In the genomic region with DNA sequence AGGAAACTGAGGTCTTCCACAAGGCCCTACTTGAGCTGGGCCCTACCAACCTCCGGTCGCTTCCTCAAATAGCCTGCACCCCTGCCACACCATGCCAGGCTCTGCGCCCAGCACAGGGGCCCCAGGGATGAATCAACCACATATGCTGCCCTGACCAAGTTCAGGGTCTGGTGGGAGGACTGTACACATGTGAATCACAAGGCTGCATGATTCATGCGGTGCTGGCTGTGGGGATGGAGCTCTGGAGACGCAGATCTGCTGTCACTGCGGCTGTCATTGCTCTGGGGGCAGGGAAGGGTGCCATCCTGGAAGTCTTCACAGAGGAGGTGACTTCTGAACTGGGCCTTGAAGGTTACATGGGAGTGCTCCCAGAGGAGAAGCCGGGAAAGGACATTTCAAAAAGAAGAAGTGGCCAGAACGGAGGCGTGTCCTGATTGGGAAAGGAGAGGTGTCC, we compare ENCODE assay signal across 8 cellular contexts. TPM values are rescaled to one million over a fixed set of nuclear protein-coding genes. Genes with fewer than 3 reads are reported as not detected.
DNase-seq lines count a peak whose midpoint lies in the region; ATAC-seq and TF ChIP-seq lines count a peak whose summit lies in the region.

No MANE protein-coding gene starts in this region.

- peak; percentile 89 for DNase-seq in activated CD4-positive, alpha-beta T cell treated with anti-CD3 and anti-CD28 coated beads for 36 hours
- no peak for DNase-seq in activated CD4-positive, alpha-beta T cell treated with anti-CD3 and anti-CD28 coated beads for 1 hour
- DNase-seq in activated CD8-positive, alpha-beta memory T cell treated with anti-CD3 and anti-CD28 coated beads, Interleukin-2, amount 50 U/mL, for 24 hours (ENCODE audit: extremely low read depth), result peak; percentile 51
- DNase-seq in glomerular endothelial cell (ENCODE audit: extremely low read depth, low read depth, low spot score) (peak; percentile 23), KBM-7 (no peak), MM.1S (no peak)
- peak; percentile 72 to 76 for DNase-seq in stimulated activated CD8-positive, alpha-beta memory T cell treated with anti-CD3 and anti-CD28 coated beads, Interleukin-15, amount 100 ng/mL, for 48 hours (ENCODE audit: low read depth in 2 of 2)

- H3K4me2 ChIP-seq in MM.1S (ENCODE audit: low read depth, low read length), result no peak overlapping the region

- peak overlapping the region; percentile 14 for H3K4me3 Mint-ChIP-seq in activated CD4-positive, alpha-beta T cell treated with anti-CD3 and anti-CD28 coated beads for 36 hours

- no peaks in the 10 kb centered on the region for H3K4me1 ChIP-seq in MM.1S (ENCODE audit: low read length)

- H3K36me3 Mint-ChIP-seq in activated CD4-positive, alpha-beta T cell treated with anti-CD3 and anti-CD28 coated beads for 36 hours (ENCODE audit: low read depth), result peaks cover 39% of the 10 kb centered on the region

- H4K20me1 ChIP-seq in MM.1S (ENCODE audit: insufficient read depth, low read length), result no peaks in the 10 kb centered on the region

- H2AFZ ChIP-seq in MM.1S (ENCODE audit: low read length), result no peak overlapping the region

- no peaks in the 10 kb centered on the region for H3K9me2 ChIP-seq in MM.1S (replicated peaks; ENCODE audit: insufficient read depth, low read length)

- ATAC-seq in activated CD4-positive, alpha-beta T cell treated with anti-CD3 and anti-CD28 coated beads for 36 hours, result peak; percentile 68
- no peak for ATAC-seq in HG03342 (IDR thresholded peaks at IDR 0.05; ENCODE audit: unreplicated experiment)

- H3K27me3 Mint-ChIP-seq in activated CD4-positive, alpha-beta T cell treated with anti-CD3 and anti-CD28 coated beads for 36 hours, result no peaks in the 10 kb centered on the region

- no peaks in the 10 kb centered on the region for H3K79me2 ChIP-seq in MM.1S (ENCODE audit: low read length)

- in situ Hi-C loops in KBM-7 (cut with MboI; ENCODE audit: low pct_unique_long_range_greater_than_20kb, low sequenced_read_pairs), result no loop called here

- POLR2A ChIA-PET in activated CD4-positive, alpha-beta T cell treated with anti-CD3 and anti-CD28 coated beads for 36 hours (lab: Charles Lee), result interaction anchor here (0.6 to 1.0 kb wide), 5 partner anchors 17 to 157 kb away, joined by 3 to 6 read pairs (median 4); no protein-coding TSS in a partner anchor

- intact Hi-C loops in activated CD4-positive, alpha-beta T cell treated with anti-CD3 and anti-CD28 coated beads for 36 hours (cut with DNase I, micrococcal nuclease), result no loop called here

- no peaks in the 10 kb centered on the region for H3K9me3 Mint-ChIP-seq in activated CD4-positive, alpha-beta T cell treated with anti-CD3 and anti-CD28 coated beads for 36 hours (ENCODE audit: low read depth)

- no peaks in the 10 kb centered on the region for H3K27me3 ChIP-seq in MM.1S (replicated peaks; ENCODE audit: insufficient read depth, low read length)

- H3K36me3 ChIP-seq in MM.1S (replicated peaks; ENCODE audit: insufficient read depth, low read length), result no peaks in the 10 kb centered on the region

- no peak for TF ChIP-seq CTCF in MM.1S (IDR thresholded peaks at IDR 0.05; ENCODE audit: low read length)

- H3F3A ChIP-seq in MM.1S (ENCODE audit: insufficient read depth, low read length), result no peaks in the 10 kb centered on the region

- CTCF ChIA-PET in activated CD4-positive, alpha-beta T cell treated with anti-CD3 and anti-CD28 coated beads for 36 hours (lab: Charles Lee), result interaction anchor here (0.7 to 1.8 kb wide), 5 partner anchors 10 to 62 kb away, joined by 3 to 8 read pairs (median 4); no protein-coding TSS in a partner anchor

- H3K27ac ChIP-seq in MM.1S (ENCODE audit: low read length), result no peak overlapping the region

- H3K27ac Mint-ChIP-seq in activated CD4-positive, alpha-beta T cell treated with anti-CD3 and anti-CD28 coated beads for 36 hours, result peak overlapping the region; percentile 89

- no peak overlapping the region for H3K9ac ChIP-seq in MM.1S (ENCODE audit: low read length)

- no peak overlapping the region for H3K4me3 ChIP-seq in MM.1S (ENCODE audit: low read length)

- no peaks in the 10 kb centered on the region for H3K9me3 ChIP-seq in MM.1S (replicated peaks; ENCODE audit: insufficient read depth, low read length)

- peaks cover 84% of the 10 kb centered on the region for H3K4me1 Mint-ChIP-seq in activated CD4-positive, alpha-beta T cell treated with anti-CD3 and anti-CD28 coated beads for 36 hours

RNA-seq across cellular contexts. Expression of gene CYTH4, which starts 21.5 kb away (rescaled TPM):
- total RNA-seq in activated CD4-positive, alpha-beta T cell treated with anti-CD3 and anti-CD28 coated beads for 36 hours, result 10 to 100 TPM; 33.1 to 42.8 TPM
- total RNA-seq in glomerular endothelial cell, result 0.24 and 0.47 TPM in 2 replicates

RNA-seq across cellular contexts. Expression of gene RAC2, which starts 59.8 kb away (rescaled TPM):
- 100 to 1,000 TPM; 692 to 930 TPM for total RNA-seq in activated CD4-positive, alpha-beta T cell treated with anti-CD3 and anti-CD28 coated beads for 36 hours
- total RNA-seq in glomerular endothelial cell, result 126 and 218 TPM in 2 replicates

Comparison
In these comparisons a context has a peak if more than half of its experiments do, and no peak if none do; other contexts are left out.
1. DNase-seq: peak in activated CD4-positive, alpha-beta T cell treated with anti-CD3 and anti-CD28 coated beads for 36 hours (single experiment), activated CD8-positive, alpha-beta memory T cell treated with anti-CD3 and anti-CD28 coated beads, Interleukin-2, amount 50 U/mL, for 24 hours (single experiment), glomerular endothelial cell (single experiment) and stimulated activated CD8-positive, alpha-beta memory T cell treated with anti-CD3 and anti-CD28 coated beads, Interleukin-15, amount 100 ng/mL, for 48 hours (2 of 2); none in activated CD4-positive, alpha-beta T cell treated with anti-CD3 and anti-CD28 coated beads for 1 hour (single experiment), KBM-7 (single experiment) and MM.1S (single experiment).
2. RNA of gene CYTH4, which starts 21.5 kb away (total RNA-seq): 33.1 to 42.8 TPM in activated CD4-positive, alpha-beta T cell treated with anti-CD3 and anti-CD28 coated beads for 36 hours; 0.24 to 0.47 TPM in glomerular endothelial cell; every median in the first group is over 10 times any median in the second.